ENCODE assay signal across 17 cellular contexts in genomic region chr2:86774862-86775261, GRCh38. TPM values are rescaled to one million over a fixed set of nuclear protein-coding genes. Genes with fewer than 3 reads are reported as not detected.
A peak's percentile ranks its signal among the peaks of the same experiment; 100 is the strongest.
DNase-seq lines count a peak whose midpoint lies in the region; ATAC-seq and TF ChIP-seq lines count a peak whose summit lies in the region.
"Had no signal": no experiment of that assay in that cellular context is flagged by ENCODE, and none has a peak within 500 bp of the region (broad histone marks: within the 10 kb centered on the region; RNA-seq: fewer than 3 reads in every experiment).

No MANE protein-coding gene starts in this region.

- H3K27ac Mint-ChIP-seq in MCF 10A (ENCODE audit: low read depth, unreplicated experiment) (no peak overlapping the region), Caco-2 (ENCODE audit: unreplicated experiment) (no peak overlapping the region), neural progenitor cell (no peak overlapping the region)
- peak overlapping the region; percentile 27 for H3K27ac Mint-ChIP-seq in activated CD8-positive, alpha-beta T cell treated with anti-CD3 and anti-CD28 coated beads for 36 hours
- H3K27ac Mint-ChIP-seq: CD4-positive, CD25-positive, alpha-beta regulatory T cell had no signal

- peaks cover 38% of the 10 kb centered on the region for H4K20me1 ChIP-seq in neural progenitor cell (ENCODE audit: low read depth)

- no peak for TF ChIP-seq POLR2A in breast epithelium (IDR thresholded peaks at IDR 0.05)

- TF ChIP-seq CTCF in MCF 10A (IDR thresholded peaks at IDR 0.05; ENCODE audit: unreplicated experiment) (no peak), breast epithelium (IDR thresholded peaks at IDR 0.05) (no peak), Caco-2 (IDR thresholded peaks at IDR 0.05; ENCODE audit: insufficient read depth in 1 of 2, low read depth in 1 of 2, low read length in 1 of 2, severe bottlenecking in 1 of 2, unreplicated experiment in 1 of 2) (no peak), neural progenitor cell (IDR thresholded peaks at IDR 0.05) (no peak)
- no peak for TF ChIP-seq CTCF in activated CD8-positive, alpha-beta T cell treated with anti-CD3 and anti-CD28 coated beads for 36 hours (IDR thresholded peaks at IDR 0.05)

- DNase-seq in MCF 10A (ENCODE audit: unreplicated experiment) = no peak
- DNase-seq in breast epithelium (ENCODE audit: low spot score in 2 of 2) = no peak
- no peak for DNase-seq in Caco-2
- DNase-seq in activated CD8-positive, alpha-beta T cell treated with anti-CD3 and anti-CD28 coated beads for 36 hours = no peak
- DNase-seq in neural progenitor cell (ENCODE audit: low spot score) = peak; percentile 60
- no peak for DNase-seq in SKM-1 treated with dmso at 0.1 percent for 144 hours (lab: John Stamatoyannopoulos, UW; ENCODE audit: unreplicated experiment)
- DNase-seq in activated CD4-positive, alpha-beta T cell treated with anti-CD3 and anti-CD28 coated beads for 48 hours = no peak
- no peak for DNase-seq in H7
- DNase-seq: ACHN; BE2C; C1 segment of cervical spinal cord; CD4-positive, CD25-positive, alpha-beta regulatory T cell; CD8-positive, alpha-beta memory T cell; COR-L47; GOT3; H9 had no signal

- H3K27me3 Mint-ChIP-seq in MCF 10A (ENCODE audit: insufficient read depth, unreplicated experiment) (no peaks in the 10 kb centered on the region), Caco-2 (ENCODE audit: insufficient read depth, unreplicated experiment) (no peaks in the 10 kb centered on the region), neural progenitor cell (ENCODE audit: insufficient read depth, low read depth) (no peaks in the 10 kb centered on the region)
- H3K27me3 Mint-ChIP-seq in activated CD8-positive, alpha-beta T cell treated with anti-CD3 and anti-CD28 coated beads for 36 hours = no peaks in the 10 kb centered on the region
- H3K27me3 Mint-ChIP-seq: CD4-positive, CD25-positive, alpha-beta regulatory T cell; CD8-positive, alpha-beta memory T cell had no signal

- no peak overlapping the region for H2AFZ ChIP-seq in neural progenitor cell (replicated peaks)

- H3K4me1 Mint-ChIP-seq in MCF 10A (ENCODE audit: insufficient read depth, unreplicated experiment) (no peaks in the 10 kb centered on the region), Caco-2 (ENCODE audit: low read depth, unreplicated experiment) (no peaks in the 10 kb centered on the region), neural progenitor cell (peaks cover 16% of the 10 kb centered on the region)
- H3K4me1 Mint-ChIP-seq in activated CD8-positive, alpha-beta T cell treated with anti-CD3 and anti-CD28 coated beads for 36 hours (ENCODE audit: low read depth) = peaks cover 31% of the 10 kb centered on the region

- H3K4me1 ChIP-seq in breast epithelium (no peaks in the 10 kb centered on the region), Caco-2 (no peaks in the 10 kb centered on the region), neural progenitor cell (peaks cover 28% of the 10 kb centered on the region)
- H3K4me1 ChIP-seq: BE2C had no signal

- H3K36me3 Mint-ChIP-seq in MCF 10A (ENCODE audit: insufficient read depth, unreplicated experiment) = peaks cover 70% of the 10 kb centered on the region
- peaks cover 38% of the 10 kb centered on the region for H3K36me3 Mint-ChIP-seq in Caco-2 (ENCODE audit: insufficient read depth, unreplicated experiment)
- peaks cover 42% of the 10 kb centered on the region for H3K36me3 Mint-ChIP-seq in activated CD8-positive, alpha-beta T cell treated with anti-CD3 and anti-CD28 coated beads for 36 hours (ENCODE audit: low read depth)
- H3K36me3 Mint-ChIP-seq in neural progenitor cell = peaks cover 12% of the 10 kb centered on the region

- H3K9me3 Mint-ChIP-seq in MCF 10A (ENCODE audit: unreplicated experiment) (no peaks in the 10 kb centered on the region), Caco-2 (ENCODE audit: unreplicated experiment) (no peaks in the 10 kb centered on the region), neural progenitor cell (no peaks in the 10 kb centered on the region)
- no peaks in the 10 kb centered on the region for H3K9me3 Mint-ChIP-seq in activated CD8-positive, alpha-beta T cell treated with anti-CD3 and anti-CD28 coated beads for 36 hours
- H3K9me3 Mint-ChIP-seq: CD4-positive, CD25-positive, alpha-beta regulatory T cell; CD8-positive, alpha-beta memory T cell; H9 had no signal

- no peak overlapping the region for H3K27ac ChIP-seq in breast epithelium
- no peak overlapping the region for H3K27ac ChIP-seq in neural progenitor cell

- H3K4me3 ChIP-seq in breast epithelium (no peak overlapping the region), Caco-2 (ENCODE audit: low read depth, low read length) (no peak overlapping the region), neural progenitor cell (no peak overlapping the region), H7 (ENCODE audit: insufficient read depth, low read depth, low read length) (no peak overlapping the region)

- BruUV-seq in MCF 10A (replicated peaks; lab: Mats Ljungman, UMichigan) (TSS peak; percentile 8), Caco-2 (replicated peaks; lab: Mats Ljungman, UMichigan) (TSS peak; percentile 10)

- no peaks in the 10 kb centered on the region for H3K79me2 ChIP-seq in neural progenitor cell (ENCODE audit: low read depth)

- no peaks in the 10 kb centered on the region for H3K27me3 ChIP-seq in breast epithelium
- no peaks in the 10 kb centered on the region for H3K27me3 ChIP-seq in Caco-2 (replicated peaks; ENCODE audit: control insufficient read depth, insufficient read depth, low read length)
- H3K27me3 ChIP-seq in neural progenitor cell = no peaks in the 10 kb centered on the region
- H3K27me3 ChIP-seq in H7 (ENCODE audit: control insufficient read depth, insufficient read depth, low read length) = no peaks in the 10 kb centered on the region
- H3K27me3 ChIP-seq: BE2C had no signal

- no peak overlapping the region for H3K4me2 ChIP-seq in neural progenitor cell

- intact Hi-C loops in MCF 10A (cut with micrococcal nuclease) = no loop called here
- intact Hi-C loops in breast epithelium (cut with DNase I; ENCODE audit: low total_unique reads) = no loop called here
- intact Hi-C loops in Caco-2 (cut with micrococcal nuclease; ENCODE audit: unreplicated experiment) = no loop called here
- intact Hi-C loops in activated CD8-positive, alpha-beta T cell treated with anti-CD3 and anti-CD28 coated beads for 36 hours (cut with micrococcal nuclease) = no loop called here

- no peaks in the 10 kb centered on the region for H3K9me3 ChIP-seq in breast epithelium
- no peaks in the 10 kb centered on the region for H3K9me3 ChIP-seq in Caco-2
- no peaks in the 10 kb centered on the region for H3K9me3 ChIP-seq in neural progenitor cell (ENCODE audit: low read depth)
- H3K9me3 ChIP-seq: BE2C had no signal

- ATAC-seq in activated CD8-positive, alpha-beta T cell treated with anti-CD3 and anti-CD28 coated beads for 36 hours = no peak

- POLR2A ChIA-PET in MCF 10A (lab: Yijun Ruan, JAX) = no interaction called here
- POLR2A ChIA-PET in Caco-2 (lab: Charles Lee) = no interaction called here
- POLR2A ChIA-PET in activated CD8-positive, alpha-beta T cell treated with anti-CD3 and anti-CD28 coated beads for 36 hours (lab: Charles Lee) = interaction anchor here (1.2 kb wide), 1 partner anchor 9 kb away, joined by 4 read pairs; no protein-coding TSS in a partner anchor

- H3K4me3 Mint-ChIP-seq in MCF 10A (ENCODE audit: unreplicated experiment) (no peak overlapping the region), Caco-2 (ENCODE audit: unreplicated experiment) (no peak overlapping the region), neural progenitor cell (no peak overlapping the region)
- H3K4me3 Mint-ChIP-seq in activated CD8-positive, alpha-beta T cell treated with anti-CD3 and anti-CD28 coated beads for 36 hours = no peak overlapping the region
- H3K4me3 Mint-ChIP-seq: CD4-positive, CD25-positive, alpha-beta regulatory T cell; CD8-positive, alpha-beta memory T cell; H9 had no signal

- H3K36me3 ChIP-seq in breast epithelium (no peaks in the 10 kb centered on the region), Caco-2 (ENCODE audit: control insufficient read depth, insufficient read depth, low read length) (no peaks in the 10 kb centered on the region; the same call in none of the 2 replicates), neural progenitor cell (peaks cover 11% of the 10 kb centered on the region), H7 (replicated peaks; ENCODE audit: control insufficient read depth, insufficient read depth, low read length) (peaks cover 5% of the 10 kb centered on the region; the same call in 1 of the 2 replicates)
- H3K36me3 ChIP-seq: BE2C had no signal

- CTCF ChIA-PET in MCF 10A (lab: Yijun Ruan, JAX) (interaction anchor here (1.1 kb wide), 1 partner anchor 10 kb away, joined by 4 read pairs; no protein-coding TSS in a partner anchor), Caco-2 (lab: Charles Lee) (no interaction called here)
- CTCF ChIA-PET in activated CD8-positive, alpha-beta T cell treated with anti-CD3 and anti-CD28 coated beads for 36 hours (lab: Charles Lee) = interaction anchor here (1.2 to 4.8 kb wide), 2 partner anchors 11 to 13 kb away, joined by 3 to 25 read pairs; no protein-coding TSS in a partner anchor

- no peaks in the 10 kb centered on the region for H3F3A ChIP-seq in neural progenitor cell (ENCODE audit: low read depth)

- H3K9ac ChIP-seq in neural progenitor cell = no peak overlapping the region

RNA-seq across cellular contexts. Expression of gene CD8A, which starts 15.9 kb away (rescaled TPM):
- total RNA-seq in MCF 10A (2022) = not detected in 2 replicates
- total RNA-seq in breast epithelium = 1 to 10 TPM in 2 of 3 donors, under 1 TPM in 1; 0.96 to 3.2 (median 2.0) TPM
- 1.5 and 1.6 TPM in 2 replicates for total RNA-seq in Caco-2 (2022)
- total RNA-seq in activated CD8-positive, alpha-beta T cell treated with anti-CD3 and anti-CD28 coated beads for 36 hours = 100 to 1,000 TPM; 419 to 432 TPM
- total RNA-seq in neural progenitor cell (ENCODE audit: low replicate concordance) = 0.03 and 0.34 TPM in 2 replicates
- total RNA-seq in H7 (2014; rRNA removed; shearing (Covaris generic)) = not detected in 2 replicates
- total RNA-seq: A172; CD4-positive, CD25-positive, alpha-beta regulatory T cell; H9 had no signal

RNA-seq across cellular contexts. Expression of gene RMND5A, which starts 54.8 kb away (rescaled TPM):
- total RNA-seq in MCF 10A (2022) (41.0 and 46.7 TPM in 2 replicates), breast epithelium (10 to 100 TPM; 41.6 to 61.6 (median 44.3) TPM), Caco-2 (2022) (59.9 and 61.5 TPM in 2 replicates), neural progenitor cell (ENCODE audit: low replicate concordance) (74.5 and 107 TPM in 2 replicates)
- total RNA-seq in activated CD8-positive, alpha-beta T cell treated with anti-CD3 and anti-CD28 coated beads for 36 hours = 10 to 100 TPM; 56.5 to 57.3 TPM
- 46.8 and 66.7 TPM in 2 replicates for total RNA-seq in H7 (2014; rRNA removed; shearing (Covaris generic))

Comparison
In these comparisons a context has a peak if more than half of its experiments do, and no peak if none do; other contexts are left out.
1. RNA of gene CD8A, which starts 15.9 kb away (total RNA-seq): 419 to 432 TPM in activated CD8-positive, alpha-beta T cell treated with anti-CD3 and anti-CD28 coated beads for 36 hours; 0.96 to 3.2 TPM in breast epithelium, 1.5 to 1.6 TPM in Caco-2, 0.03 to 0.34 TPM in neural progenitor cell, not detected in MCF 10A and not detected in H7; every median in the first group is over 10 times any median in the second.